25 cellular contexts compared by ENCODE assay signal in the genomic region with DNA sequence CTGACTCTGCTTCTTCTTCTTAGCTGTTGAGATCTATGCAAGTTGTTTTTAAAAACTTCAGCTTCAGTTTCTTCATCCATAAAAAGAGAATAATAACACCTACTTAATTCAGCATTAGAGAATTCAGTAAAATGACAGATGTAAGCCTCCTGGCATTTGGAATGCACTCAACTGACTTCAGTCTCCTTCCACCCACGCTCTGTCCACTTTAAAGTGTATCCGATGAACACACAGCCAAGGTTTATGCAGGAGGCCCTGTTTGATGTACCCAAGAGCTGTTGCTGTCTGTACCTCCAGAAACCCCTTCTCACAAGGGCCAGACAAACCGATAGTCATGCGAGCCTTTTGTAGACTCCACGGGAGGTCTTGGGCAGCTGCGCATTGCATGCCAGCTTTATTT.
"Had no signal": no experiment of that assay in that cellular context is flagged by ENCODE, and none has a peak within 500 bp of the region (broad histone marks: within the 10 kb centered on the region; RNA-seq: fewer than 3 reads in every experiment).

No MANE protein-coding gene starts in this region.

- FAIRE-seq: islet of Langerhans, kidney had no signal

- H3K4me3 ChIP-seq: left lung, lower lobe of right lung, ovary, right atrium auricular region, skin epidermis, suprapubic skin, thoracic aorta, tibial nerve, uterus had no signal

- H3K9me3 ChIP-seq: left lung, lower lobe of right lung, ovary, right atrium auricular region, suprapubic skin, thoracic aorta, tibial nerve, uterus had no signal

- H3K36me3 ChIP-seq: left lung, lower lobe of right lung, ovary, right atrium auricular region, suprapubic skin, thoracic aorta, tibial nerve, uterus had no signal

- H3K4me1 ChIP-seq: left lung, lower lobe of right lung, right atrium auricular region, suprapubic skin, tibial nerve, uterus had no signal

- H3K27me3 ChIP-seq: ovary, right atrium auricular region, uterus had no signal

- DNase-seq: hypothalamus; immature natural killer cell; kidney; left colon; left lung; lower lobe of right lung; mammary epithelial cell; mesenchymal stem cell; naive thymus-derived CD4-positive, alpha-beta T cell; ovary; stimulated activated CD4-positive, alpha-beta T cell treated with anti-CD3 and anti-CD28 coated beads, Interleukin-12 subunit alpha, Interleukin-12 subunit beta, amount 100 ng/mL, for 4 hours; stimulated activated CD4-positive, alpha-beta T cell treated with anti-CD3 and anti-CD28 coated beads, Interleukin-15, amount 100 ng/mL, for 24 hours; stimulated activated CD4-positive, alpha-beta T cell treated with anti-CD3 and anti-CD28 coated beads, Interleukin-2, amount 100 ng/mL, for 24 hours; stimulated activated CD4-positive, alpha-beta T cell treated with anti-CD3 and anti-CD28 coated beads, Interleukin-4, amount 100 ng/mL, for 1 hour; stimulated activated naive CD4-positive, alpha-beta T cell; uterus had no signal

- H3K27ac ChIP-seq: left lung, lower lobe of right lung, ovary, right atrium auricular region, skin epidermis, suprapubic skin, thoracic aorta, tibial nerve, uterus had no signal

- ATAC-seq: left colon; left lung; lower lobe of right lung; naive thymus-derived CD4-positive, alpha-beta T cell; natural killer cell treated with Interleukin-12 subunit alpha and Interleukin-12 subunit beta and Interleukin-15 and Interleukin-18, amount 100 ng/mL, for 72 hours; sciatic nerve; stimulated activated effector memory CD8-positive, alpha-beta T cell treated with anti-CD3 and anti-CD28 coated beads, Interleukin-12 subunit alpha, Interleukin-12 subunit beta, amount 100 ng/mL, for 72 hours had no signal
